10 cellular contexts compared by ENCODE assay signal in the genomic region with DNA sequence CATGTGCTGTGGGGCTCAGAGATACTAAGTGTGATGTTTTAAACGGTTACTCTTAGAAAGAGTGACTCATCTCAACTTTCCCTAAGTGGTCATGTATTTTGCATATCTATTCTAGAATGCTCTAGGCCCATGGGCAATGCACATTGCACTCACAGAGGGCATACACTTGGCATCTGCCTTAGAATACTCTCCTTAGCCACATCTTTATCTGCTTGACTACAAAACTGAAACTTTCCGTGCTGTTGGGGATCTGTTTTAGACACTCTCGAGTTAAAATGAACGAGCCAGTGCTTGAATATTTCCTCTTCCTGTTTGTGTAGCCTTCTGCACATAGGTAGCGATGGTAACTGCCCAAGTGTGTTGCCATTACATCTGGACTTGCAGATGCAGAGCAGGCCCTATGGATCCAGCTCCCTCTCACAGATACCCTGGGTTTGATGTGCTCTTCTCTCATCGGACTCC.
DNase-seq lines count a peak whose midpoint lies in the region; ATAC-seq and TF ChIP-seq lines count a peak whose summit lies in the region.
"Had no signal": no experiment of that assay in that cellular context is flagged by ENCODE, and none has a peak within 500 bp of the region (broad histone marks: within the 10 kb centered on the region; RNA-seq: fewer than 3 reads in every experiment).

No MANE protein-coding gene starts in this region.

- no peaks in the 10 kb centered on the region for H3F3A ChIP-seq in OCI-LY1 (ENCODE audit: insufficient read depth, low read length)

- no peak overlapping the region for H3K27ac Mint-ChIP-seq in activated CD4-positive, alpha-beta T cell treated with anti-CD3 and anti-CD28 coated beads for 36 hours
- H3K27ac Mint-ChIP-seq: GM23338 had no signal

- POLR2A ChIA-PET in activated CD4-positive, alpha-beta T cell treated with anti-CD3 and anti-CD28 coated beads for 36 hours (lab: Charles Lee): no interaction called here

- no peak for TF ChIP-seq POLR2A in spleen (IDR thresholded peaks at IDR 0.05)

- peak overlapping the region; percentile 69 for H3K27ac ChIP-seq in OCI-LY1 (ENCODE audit: low read depth, low read length, poor library complexity, severe bottlenecking)
- H3K27ac ChIP-seq in spleen: peak overlapping the region in 5 of 8 donors; percentile 20 to 64 (median 34)
- H3K27ac ChIP-seq: A549 had no signal

- H3K9me3 Mint-ChIP-seq in activated CD4-positive, alpha-beta T cell treated with anti-CD3 and anti-CD28 coated beads for 36 hours (ENCODE audit: low read depth): peaks cover 5% of the 10 kb centered on the region

- H3K36me3 ChIP-seq in OCI-LY1 (ENCODE audit: insufficient read depth, low read length) (no peaks in the 10 kb centered on the region), spleen (no peaks in the 10 kb centered on the region)

- peak; percentile 21 for DNase-seq in activated CD4-positive, alpha-beta T cell treated with anti-CD3 and anti-CD28 coated beads for 36 hours
- no peak for DNase-seq in activated CD4-positive, alpha-beta T cell treated with anti-CD3 and anti-CD28 coated beads, Interleukin-2, amount 50 U/mL, for 1 hour
- DNase-seq in spleen (no peak), retina (no peak), GM10266 (ENCODE audit: extremely low spot score) (no peak)
- DNase-seq in activated effector memory CD4-positive, alpha-beta T cell treated with Interleukin-2 at 50 U/mL for 16 hours: no peak

- H3K4me1 ChIP-seq in OCI-LY1 (ENCODE audit: insufficient read depth, low read length, severe bottlenecking) (peaks cover 20% of the 10 kb centered on the region), spleen (peaks cover 0 to 32% (median 6%) of the 10 kb centered on the region in 6 donors)
- H3K4me1 ChIP-seq: A549 had no signal

- no peak overlapping the region for H3K4me3 Mint-ChIP-seq in activated CD4-positive, alpha-beta T cell treated with anti-CD3 and anti-CD28 coated beads for 36 hours
- H3K4me3 Mint-ChIP-seq: GM23338 had no signal

- 33 to 47% (median 46%) methylated on average over 6 of the region's 6 CpGs for WGBS in spleen, 5 donors

- peaks cover 52% of the 10 kb centered on the region for H3K4me1 Mint-ChIP-seq in activated CD4-positive, alpha-beta T cell treated with anti-CD3 and anti-CD28 coated beads for 36 hours
- H3K4me1 Mint-ChIP-seq: GM23338 had no signal

- no peak overlapping the region for H3K9ac ChIP-seq in OCI-LY1 (ENCODE audit: low read length)

- CTCF ChIA-PET in activated CD4-positive, alpha-beta T cell treated with anti-CD3 and anti-CD28 coated beads for 36 hours (lab: Charles Lee): interaction anchor here (2.0 kb wide), 1 partner anchor 94 kb away, joined by 5 read pairs; no protein-coding TSS in a partner anchor

- no peak overlapping the region for H3K4me2 ChIP-seq in OCI-LY1 (ENCODE audit: low read length)
- H3K4me2 ChIP-seq: A549, GM23338 had no signal

- TF ChIP-seq CTCF in OCI-LY1 (IDR thresholded peaks at IDR 0.05; ENCODE audit: low read length) (no peak), spleen (IDR thresholded peaks at IDR 0.05 in 8 of 11, conservative IDR thresholded peaks at IDR 0.05 in 3 of 11) (no peak), GM10266 (IDR thresholded peaks at IDR 0.05; ENCODE audit: control insufficient read depth, insufficient read depth, low read depth, missing control alignments) (no peak)

- H3K9me3 ChIP-seq in OCI-LY1 (ENCODE audit: low read length) (0 out of 2 replicates have a peak, but pooled peaks cover 3% of the 10 kb centered on the region), spleen (no peaks in the 10 kb centered on the region)
- H3K9me3 ChIP-seq: A549 had no signal

- H3K79me2 ChIP-seq in OCI-LY1 (ENCODE audit: insufficient read depth, low read length): no peaks in the 10 kb centered on the region

- H3K4me3 ChIP-seq in OCI-LY1 (ENCODE audit: low read depth, low read length, poor library complexity, severe bottlenecking) (no peak overlapping the region), spleen (no peak overlapping the region)
- H3K4me3 ChIP-seq: A549, GM23338 had no signal

- H3K9me2 ChIP-seq in OCI-LY1 (ENCODE audit: low read depth, low read length): no peaks in the 10 kb centered on the region

- peaks cover 2% of the 10 kb centered on the region for H3K36me3 Mint-ChIP-seq in activated CD4-positive, alpha-beta T cell treated with anti-CD3 and anti-CD28 coated beads for 36 hours (ENCODE audit: low read depth)

- peak; percentile 80 for ATAC-seq in activated CD4-positive, alpha-beta T cell treated with anti-CD3 and anti-CD28 coated beads for 36 hours
- peak; percentile 80 for ATAC-seq in HG02763 (IDR thresholded peaks at IDR 0.05; ENCODE audit: unreplicated experiment)
- ATAC-seq: A549, GM23338 had no signal

- H3K27me3 ChIP-seq in OCI-LY1 (ENCODE audit: insufficient read depth, low read length) (no peaks in the 10 kb centered on the region), spleen (replicated peaks in 1 of 7) (no peaks in the 10 kb centered on the region)

- intact Hi-C loops in activated CD4-positive, alpha-beta T cell treated with anti-CD3 and anti-CD28 coated beads for 36 hours (cut with DNase I, micrococcal nuclease): loop anchor here in 1 of 2 experiments (2.0 to 10.0 kb wide), 3 partner anchors 181 to 835 kb away; a partner anchor contains a TSS
- intact Hi-C loops in spleen (cut with DNase I; ENCODE audit: low total_unique reads): no loop called here

- no peak overlapping the region for H2AFZ ChIP-seq in OCI-LY1 (ENCODE audit: low read length)
- H2AFZ ChIP-seq: GM23338 had no signal

- H4K20me1 ChIP-seq in OCI-LY1 (ENCODE audit: insufficient read depth, low read length): no peaks in the 10 kb centered on the region

- peaks cover 14% of the 10 kb centered on the region for H3K27me3 Mint-ChIP-seq in activated CD4-positive, alpha-beta T cell treated with anti-CD3 and anti-CD28 coated beads for 36 hours
